9 cellular contexts compared by ENCODE assay signal in the genomic region with DNA sequence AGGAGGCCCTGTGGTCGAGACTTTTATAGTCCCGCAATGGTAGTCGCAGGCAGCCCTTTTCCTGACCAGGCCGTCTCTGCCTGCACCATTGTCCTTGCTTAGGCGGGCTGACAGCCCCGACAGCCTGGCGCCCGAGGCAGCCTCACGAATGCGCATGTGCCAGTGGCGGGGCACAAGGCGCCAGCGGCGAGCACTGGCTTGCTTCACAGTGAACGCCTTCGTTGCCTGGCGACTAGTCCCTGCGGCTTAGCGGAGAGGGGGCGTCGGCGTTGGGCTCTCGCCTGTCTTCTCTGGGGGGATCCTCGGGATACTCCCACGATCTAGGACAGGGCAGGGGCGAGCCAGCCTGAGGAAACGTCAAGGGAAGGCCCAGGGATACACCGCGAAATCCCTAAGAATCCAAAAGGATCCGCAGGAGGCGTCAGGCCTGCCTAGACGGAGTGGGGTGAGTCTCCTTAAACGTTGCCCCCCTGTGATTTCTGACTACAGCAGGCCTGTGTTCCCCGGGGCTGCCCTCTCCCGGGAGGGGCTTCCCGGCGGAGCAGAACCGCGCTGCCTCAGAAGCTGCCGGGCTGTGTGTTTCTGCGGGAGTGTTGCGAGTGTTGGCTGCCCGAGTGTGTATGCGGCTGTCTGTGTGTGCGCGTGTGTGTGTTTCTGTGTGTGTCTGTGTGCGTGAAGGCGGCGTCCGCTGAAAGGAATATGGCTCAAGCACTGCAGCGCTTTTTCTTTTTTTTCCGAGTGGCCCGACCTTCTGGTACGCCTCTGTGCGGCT. TPM values are rescaled to one million over a fixed set of nuclear protein-coding genes. Genes with fewer than 3 reads are reported as not detected.
DNase-seq lines count a peak whose midpoint lies in the region; ATAC-seq and TF ChIP-seq lines count a peak whose summit lies in the region.
"Had no signal": no experiment of that assay in that cellular context is flagged by ENCODE, and none has a peak within 500 bp of the region (broad histone marks: within the 10 kb centered on the region; RNA-seq: fewer than 3 reads in every experiment).

No MANE protein-coding gene starts in this region.

- no peaks in the 10 kb centered on the region for H3K36me3 Mint-ChIP-seq in activated CD8-positive, alpha-beta T cell treated with anti-CD3 and anti-CD28 coated beads for 36 hours (ENCODE audit: low read depth)
- H3K36me3 Mint-ChIP-seq in natural killer cell: no peaks in the 10 kb centered on the region

- peaks cover 47% of the 10 kb centered on the region for H3K27me3 Mint-ChIP-seq in activated CD8-positive, alpha-beta T cell treated with anti-CD3 and anti-CD28 coated beads for 36 hours
- peaks cover 54 to 64% of the 10 kb centered on the region in 2 donors for H3K27me3 Mint-ChIP-seq in natural killer cell (ENCODE audit: low read depth in 2 of 2)

- peak overlapping the region; percentile 31 for H3K4me3 ChIP-seq in fibroblast of the aortic adventitia (ENCODE audit: low read depth, low read length)

- H3K4me1 Mint-ChIP-seq in activated CD8-positive, alpha-beta T cell treated with anti-CD3 and anti-CD28 coated beads for 36 hours (ENCODE audit: low read depth): peaks cover 18% of the 10 kb centered on the region
- peaks cover 11 to 21% of the 10 kb centered on the region in 2 donors for H3K4me1 Mint-ChIP-seq in natural killer cell

- intact Hi-C loops in activated CD8-positive, alpha-beta T cell treated with anti-CD3 and anti-CD28 coated beads for 36 hours (cut with micrococcal nuclease): no loop called here
- intact Hi-C loops in natural killer cell (cut with micrococcal nuclease): no loop called here

- CTCF ChIA-PET in activated CD8-positive, alpha-beta T cell treated with anti-CD3 and anti-CD28 coated beads for 36 hours (lab: Charles Lee): no interaction called here

- ATAC-seq in activated CD8-positive, alpha-beta T cell treated with anti-CD3 and anti-CD28 coated beads for 36 hours: peak; percentile 55
- peak in 1 of 3 donors; percentile 55 for ATAC-seq in natural killer cell
- no peak for ATAC-seq in HG02870 (IDR thresholded peaks at IDR 0.05; ENCODE audit: unreplicated experiment)

- no peak overlapping the region for H3K27ac Mint-ChIP-seq in activated CD8-positive, alpha-beta T cell treated with anti-CD3 and anti-CD28 coated beads for 36 hours
- H3K27ac Mint-ChIP-seq in natural killer cell: no peak overlapping the region
- H3K27ac Mint-ChIP-seq: brain had no signal

- in situ Hi-C loops in G401 (cut with HindIII; ENCODE audit: low sequenced_read_pairs): no loop called here

- H3K4me3 Mint-ChIP-seq in activated CD8-positive, alpha-beta T cell treated with anti-CD3 and anti-CD28 coated beads for 36 hours: peak overlapping the region; percentile 42
- H3K4me3 Mint-ChIP-seq in natural killer cell: peak overlapping the region; percentile 61

- TF ChIP-seq CTCF in activated CD8-positive, alpha-beta T cell treated with anti-CD3 and anti-CD28 coated beads for 36 hours (IDR thresholded peaks at IDR 0.05): no peak
- TF ChIP-seq CTCF in fibroblast of the aortic adventitia (IDR thresholded peaks at IDR 0.05; ENCODE audit: insufficient read depth, low read length) (no peak), natural killer cell (IDR thresholded peaks at IDR 0.05) (no peak)

- H3K9me3 Mint-ChIP-seq in activated CD8-positive, alpha-beta T cell treated with anti-CD3 and anti-CD28 coated beads for 36 hours: peaks cover 5% of the 10 kb centered on the region
- H3K9me3 Mint-ChIP-seq in natural killer cell: peaks cover 0 to 2% of the 10 kb centered on the region in 2 donors

- POLR2A ChIA-PET in activated CD8-positive, alpha-beta T cell treated with anti-CD3 and anti-CD28 coated beads for 36 hours (lab: Charles Lee): no interaction called here

- peak; percentile 86 for DNase-seq in G401 (ENCODE audit: low spot score)
- peak; percentile 54 for DNase-seq in activated CD8-positive, alpha-beta T cell treated with anti-CD3 and anti-CD28 coated beads for 36 hours
- DNase-seq in fibroblast of the aortic adventitia (ENCODE audit: low read depth): peak; percentile 10
- DNase-seq in natural killer cell: peak; percentile 17
- DNase-seq in NCI-H1930 (lab: John Stamatoyannopoulos, UW): no peak
- DNase-seq in SK-N-DZ (ENCODE audit: low spot score): no peak
- no peak for DNase-seq in NCI-H524 treated with DMSO at 0.1 percent for 48 hours (lab: John Stamatoyannopoulos, UW)

RNA-seq across cellular contexts. Expression of a gene that starts 20.5 kb away (rescaled TPM):
- 6.3 and 8.8 TPM in 2 replicates for total RNA-seq in G401 (2014; rRNA removed; shearing (Covaris generic))
- 10 to 100 TPM; 11.3 to 11.9 TPM for total RNA-seq in activated CD8-positive, alpha-beta T cell treated with anti-CD3 and anti-CD28 coated beads for 36 hours
- total RNA-seq in fibroblast of the aortic adventitia (ENCODE audit: low replicate concordance) (1.8 and 3.7 TPM in 2 replicates), natural killer cell (1 to 10 TPM; 2.9 to 4.2 (median 4.0) TPM)
- polyA plus RNA-seq in SK-N-DZ (2014; cell fraction: cytosol; rRNA removed): 12.1 and 17.3 TPM in 2 replicates
- polyA plus RNA-seq in SK-N-DZ (2014; cell fraction: nucleus; rRNA removed): 7.4 and 12.8 TPM in 2 replicates

Comparison
In these comparisons a context has a peak if more than half of its experiments do, and no peak if none do; other contexts are left out.
1. DNase-seq: peak in G401 (single experiment), activated CD8-positive, alpha-beta T cell treated with anti-CD3 and anti-CD28 coated beads for 36 hours (single experiment), fibroblast of the aortic adventitia (single experiment) and natural killer cell (single experiment); none in NCI-H1930 (0 of 2), SK-N-DZ (single experiment) and NCI-H524 treated with DMSO at 0.1 percent for 48 hours (single experiment).